Comparison of ENCODE assay signal across 22 cellular contexts in genomic region chr19:37953125-37953524, GRCh38. TPM values are rescaled to one million over a fixed set of nuclear protein-coding genes. Genes with fewer than 3 reads are reported as not detected.
DNase-seq lines count a peak whose midpoint lies in the region; ATAC-seq, FAIRE-seq and TF ChIP-seq lines count a peak whose summit lies in the region.
"Had no signal": no experiment of that assay in that cellular context is flagged by ENCODE, and none has a peak within 500 bp of the region (broad histone marks: within the 10 kb centered on the region; RNA-seq: fewer than 3 reads in every experiment).

No MANE protein-coding gene starts in this region.

- H3K4me1 Mint-ChIP-seq in memory B cell, result peaks cover 45% of the 10 kb centered on the region

- no peak for DNase-seq in cardiac muscle cell (ENCODE audit: low read depth in 1 of 2, low spot score in 1 of 2)
- DNase-seq in right cardiac atrium, result no peak
- peak; percentile 19 for DNase-seq in astrocyte of the spinal cord (ENCODE audit: low read depth, low spot score)
- DNase-seq in memory B cell (ENCODE audit: low spot score in 2 of 2), result no peak
- DNase-seq in NCI-H1092 treated with DMSO at 0.1 percent for 48 hours (lab: John Stamatoyannopoulos, UW), result no peak
- DNase-seq in GM19239 (ENCODE audit: insufficient read length, low spot score), result no peak
- DNase-seq in GM03348 (ENCODE audit: low spot score), result no peak
- DNase-seq: 8988T; activated CD4-positive, alpha-beta memory T cell treated with anti-CD3 and anti-CD28 coated beads for 36 hours; activated naive CD8-positive, alpha-beta T cell treated with anti-CD3 and anti-CD28 coated beads, Interleukin-2, amount 50 U/mL, for 24 hours; hypothalamus; left cardiac atrium; NCI-H1417; NCI-H748 treated with DMSO at 0.1 percent for 48 hours; stimulated activated naive CD4-positive, alpha-beta T cell treated with Interleukin-2 at 50 U/mL for 16 hours had no signal

- intact Hi-C loops in right cardiac atrium (cut with DNase I), result no loop called here

- H3K9me3 Mint-ChIP-seq in memory B cell, result no peaks in the 10 kb centered on the region

- H3K27me3 Mint-ChIP-seq in memory B cell, result no peaks in the 10 kb centered on the region
- H3K27me3 Mint-ChIP-seq: activated CD4-positive, alpha-beta memory T cell treated with anti-CD3 and anti-CD28 coated beads for 36 hours; activated naive CD8-positive, alpha-beta T cell treated with anti-CD3 and anti-CD28 coated beads, Interleukin-2, amount 50 U/mL, for 24 hours had no signal

- H3K4me3 ChIP-seq in cardiac muscle cell, result no peak overlapping the region
- H3K4me3 ChIP-seq in right cardiac atrium (ENCODE audit: low read length), result no peak overlapping the region
- H3K4me3 ChIP-seq in astrocyte of the spinal cord (ENCODE audit: low read depth, low read length), result no peak overlapping the region
- H3K4me3 ChIP-seq: BLaER1, prostate gland, tibial nerve had no signal

- ATAC-seq in right cardiac atrium (no peak), memory B cell (ENCODE audit: low read depth) (no peak), HG02884 (IDR thresholded peaks at IDR 0.05; ENCODE audit: unreplicated experiment) (no peak)
- ATAC-seq: activated naive CD8-positive, alpha-beta T cell treated with anti-CD3 and anti-CD28 coated beads, Interleukin-2, amount 50 U/mL, for 24 hours; left cardiac atrium had no signal

- H3K9me3 ChIP-seq in cardiac muscle cell (ENCODE audit: low read depth) (no peaks in the 10 kb centered on the region), right cardiac atrium (ENCODE audit: control insufficient read depth, low read length) (no peaks in the 10 kb centered on the region)
- H3K9me3 ChIP-seq: prostate gland, tibial nerve had no signal

- FAIRE-seq in GM19239 (lab: Jason Lieb, UNC), result no peak
- FAIRE-seq: TTC549 had no signal

- H3K36me3 ChIP-seq in cardiac muscle cell, result no peaks in the 10 kb centered on the region
- H3K36me3 ChIP-seq: prostate gland, tibial nerve had no signal

- WGBS in right cardiac atrium, result 96% methylated on average over 6 of the region's 6 CpGs

- peak overlapping the region; percentile 12 for H3K27ac ChIP-seq in cardiac muscle cell
- H3K27ac ChIP-seq in right cardiac atrium (ENCODE audit: low read length), result no peak overlapping the region
- H3K27ac ChIP-seq: BLaER1, KMS-11, prostate gland, tibial nerve had no signal

- H3K4me1 ChIP-seq in cardiac muscle cell (ENCODE audit: low read depth) (no peaks in the 10 kb centered on the region), right cardiac atrium (ENCODE audit: control insufficient read depth, insufficient read depth, low read length) (no peaks in the 10 kb centered on the region)
- H3K4me1 ChIP-seq: prostate gland had no signal

- H3K27ac Mint-ChIP-seq in memory B cell, result peak overlapping the region; percentile 21
- H3K27ac Mint-ChIP-seq: activated CD4-positive, alpha-beta memory T cell treated with anti-CD3 and anti-CD28 coated beads for 36 hours; activated naive CD8-positive, alpha-beta T cell treated with anti-CD3 and anti-CD28 coated beads, Interleukin-2, amount 50 U/mL, for 24 hours had no signal

- in situ Hi-C loops in astrocyte of the spinal cord (cut with HindIII; ENCODE audit: low sequenced_read_pairs), result no loop called here

- no peaks in the 10 kb centered on the region for H3K27me3 ChIP-seq in cardiac muscle cell
- no peaks in the 10 kb centered on the region for H3K27me3 ChIP-seq in right cardiac atrium (ENCODE audit: control insufficient read depth, insufficient read depth)
- H3K27me3 ChIP-seq: BLaER1, tibial nerve had no signal

- H3K4me3 Mint-ChIP-seq in memory B cell, result no peak overlapping the region
- H3K4me3 Mint-ChIP-seq: activated CD4-positive, alpha-beta memory T cell treated with anti-CD3 and anti-CD28 coated beads for 36 hours; activated naive CD8-positive, alpha-beta T cell treated with anti-CD3 and anti-CD28 coated beads, Interleukin-2, amount 50 U/mL, for 24 hours had no signal

- peaks cover 14% of the 10 kb centered on the region for H3K36me3 Mint-ChIP-seq in memory B cell

- TF ChIP-seq CTCF in cardiac muscle cell (IDR thresholded peaks at IDR 0.05; ENCODE audit: low read depth, low read length), result no peak
- TF ChIP-seq CTCF in astrocyte of the spinal cord (IDR thresholded peaks at IDR 0.05; ENCODE audit: low read depth, low read length), result no peak

RNA-seq across cellular contexts. Expression of gene SIPA1L3, which starts 46.1 kb away (rescaled TPM):
- total RNA-seq in cardiac muscle cell (16.4 and 30.3 TPM in 2 replicates), right cardiac atrium (10 to 100 TPM in 3 of 4 donors, 1 to 10 TPM in 1; 7.5 to 19.8 (median 12.4) TPM)
- polyA plus RNA-seq in cardiac muscle cell (9.3 and 18.4 TPM in 2 replicates), right cardiac atrium (7.8 TPM)

RNA-seq across cellular contexts. Expression of gene WDR87, which starts 46.7 kb away (rescaled TPM):
- total RNA-seq in cardiac muscle cell, result not detected in 2 replicates
- polyA plus RNA-seq in cardiac muscle cell, result 0.17 TPM in 1 of 2 replicates, not detected in the other
- total RNA-seq in right cardiac atrium, result not detected
- not detected for polyA plus RNA-seq in right cardiac atrium
- total RNA-seq: activated CD4-positive, alpha-beta memory T cell treated with anti-CD3 and anti-CD28 coated beads for 36 hours; chondrocyte; left cardiac atrium; tibial nerve had no signal
